ENCODE assay signal across 1 cellular context in the genomic region with DNA sequence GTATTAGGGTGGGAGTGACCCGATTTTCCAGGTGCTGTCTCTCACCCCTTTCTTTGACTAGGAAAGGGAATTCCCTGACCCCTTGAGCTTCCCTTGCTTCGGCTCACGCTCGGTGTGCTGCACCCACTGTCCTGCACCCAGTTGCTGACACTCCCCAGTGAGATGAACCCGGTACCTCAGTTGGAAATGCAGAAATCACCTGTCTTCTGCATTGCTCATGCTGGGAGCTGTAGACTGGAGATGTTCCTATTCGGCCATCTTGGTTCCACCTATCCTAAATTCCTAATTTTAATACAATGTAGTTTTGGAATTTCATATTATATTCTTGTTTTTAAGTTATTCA.
TF ChIP-seq lines count a peak whose summit lies in the region.
"Not testable (repeated sequence)": the region's sequence is repeated elsewhere in the genome, so short reads cannot be mapped to it uniquely, and the experiment has no call there.

No MANE protein-coding gene starts in this region.

TF ChIP-seq in HepG2, 621 proteins besides CTCF, POLR2A, EP300 and RAD21:
- TF ChIP-seq NONO, TCF12 (IDR thresholded peaks at IDR 0.05): not testable (repeated sequence)
- 0 out of 2 replicates have a peak, but pooled peaks have one; percentile 12 for TF ChIP-seq NONO (CRISPR knock-in tag; conservative IDR thresholded peaks at IDR 0.05)
- peak; percentile 8; the same call in 1 of the 2 replicates for TF ChIP-seq TARDBP (CRISPR knock-in tag; IDR thresholded peaks at IDR 0.05)
- peak; percentile 30; the same call in 1 of the 2 replicates for TF ChIP-seq POGZ (CRISPR knock-in tag; IDR thresholded peaks at IDR 0.05)
- TF ChIP-seq ARID4A (CRISPR knock-in tag; IDR thresholded peaks at IDR 0.05; ENCODE audit: borderline replicate concordance): peak; percentile 9; the same call in 1 of the 2 replicates
- TF ChIP-seq, protein P1, sequence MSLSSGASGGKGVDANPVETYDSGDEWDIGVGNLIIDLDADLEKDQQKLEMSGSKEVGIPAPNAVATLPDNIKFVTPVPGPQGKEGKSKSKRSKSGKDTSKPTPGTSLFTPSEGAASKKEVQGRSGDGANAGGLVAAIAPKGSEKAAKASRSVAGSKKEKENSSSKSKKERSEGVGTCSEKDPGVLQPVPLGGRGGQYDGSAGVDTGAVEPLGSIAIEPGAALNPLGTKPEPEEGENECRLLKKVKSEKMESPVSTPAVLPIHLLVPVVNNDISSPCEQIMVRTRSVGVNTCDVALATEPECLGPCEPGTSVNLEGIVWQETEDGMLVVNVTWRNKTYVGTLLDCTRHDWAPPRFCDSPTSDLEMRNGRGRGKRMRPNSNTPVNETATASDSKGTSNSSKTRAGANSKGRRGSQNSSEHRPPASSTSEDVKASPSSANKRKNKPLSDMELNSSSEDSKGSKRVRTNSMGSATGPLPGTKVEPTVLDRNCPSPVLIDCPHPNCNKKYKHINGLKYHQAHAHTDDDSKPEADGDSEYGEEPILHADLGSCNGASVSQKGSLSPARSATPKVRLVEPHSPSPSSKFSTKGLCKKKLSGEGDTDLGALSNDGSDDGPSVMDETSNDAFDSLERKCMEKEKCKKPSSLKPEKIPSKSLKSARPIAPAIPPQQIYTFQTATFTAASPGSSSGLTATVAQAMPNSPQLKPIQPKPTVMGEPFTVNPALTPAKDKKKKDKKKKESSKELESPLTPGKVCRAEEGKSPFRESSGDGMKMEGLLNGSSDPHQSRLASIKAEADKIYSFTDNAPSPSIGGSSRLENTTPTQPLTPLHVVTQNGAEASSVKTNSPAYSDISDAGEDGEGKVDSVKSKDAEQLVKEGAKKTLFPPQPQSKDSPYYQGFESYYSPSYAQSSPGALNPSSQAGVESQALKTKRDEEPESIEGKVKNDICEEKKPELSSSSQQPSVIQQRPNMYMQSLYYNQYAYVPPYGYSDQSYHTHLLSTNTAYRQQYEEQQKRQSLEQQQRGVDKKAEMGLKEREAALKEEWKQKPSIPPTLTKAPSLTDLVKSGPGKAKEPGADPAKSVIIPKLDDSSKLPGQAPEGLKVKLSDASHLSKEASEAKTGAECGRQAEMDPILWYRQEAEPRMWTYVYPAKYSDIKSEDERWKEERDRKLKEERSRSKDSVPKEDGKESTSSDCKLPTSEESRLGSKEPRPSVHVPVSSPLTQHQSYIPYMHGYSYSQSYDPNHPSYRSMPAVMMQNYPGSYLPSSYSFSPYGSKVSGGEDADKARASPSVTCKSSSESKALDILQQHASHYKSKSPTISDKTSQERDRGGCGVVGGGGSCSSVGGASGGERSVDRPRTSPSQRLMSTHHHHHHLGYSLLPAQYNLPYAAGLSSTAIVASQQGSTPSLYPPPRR (CRISPR knock-in tag; IDR thresholded peaks at IDR 0.05; ENCODE audit: borderline replicate concordance): 0 out of 2 replicates have a peak, but pooled peaks have one; percentile 2
- TF ChIP-seq SNAPC2 (CRISPR knock-in tag; IDR thresholded peaks at IDR 0.05): peak; percentile 10; the same call in 1 of the 2 replicates
- peak; percentile 53 for TF ChIP-seq YY1 (IDR thresholded peaks at IDR 0.05; ENCODE audit: insufficient read depth, insufficient replicate concordance, low read depth, low read length)
- peak; percentile 2; the same call in 1 of the 2 replicates for TF ChIP-seq ZNF644 (CRISPR knock-in tag; IDR thresholded peaks at IDR 0.05; ENCODE audit: low read depth)
- TF ChIP-seq HIVEP1 (CRISPR knock-in tag; IDR thresholded peaks at IDR 0.05): 0 out of 2 replicates have a peak, but pooled peaks have one; percentile 10
- 0 out of 2 replicates have a peak, but pooled peaks have one; percentile 3 for TF ChIP-seq ZNF792 (CRISPR knock-in tag; IDR thresholded peaks at IDR 0.05)
- TF ChIP-seq HMG20A (CRISPR knock-in tag; IDR thresholded peaks at IDR 0.05; ENCODE audit: borderline replicate concordance): 0 out of 2 replicates have a peak, but pooled peaks have one; percentile 2
- TF ChIP-seq ZNF761 (CRISPR knock-in tag; conservative IDR thresholded peaks at IDR 0.05): 0 out of 2 replicates have a peak, but pooled peaks have one; percentile 1
- 0 out of 4 replicates have a peak, but pooled peaks of 1 of the 2 experiments have one; percentile 8 for TF ChIP-seq NR2F1 (CRISPR knock-in tag; IDR thresholded peaks at IDR 0.05)
- peak; percentile 42; the same call in 1 of the 2 replicates for TF ChIP-seq REPIN1 (CRISPR knock-in tag; IDR thresholded peaks at IDR 0.05; ENCODE audit: borderline replicate concordance, low read depth)
- peak; percentile 8; the same call in 1 of the 2 replicates for TF ChIP-seq ZNF687 (CRISPR knock-in tag; IDR thresholded peaks at IDR 0.05)
- TF ChIP-seq ZNF788 (CRISPR knock-in tag; IDR thresholded peaks at IDR 0.05; ENCODE audit: borderline replicate concordance): peak; percentile 13; the same call in 1 of the 2 replicates
- TF ChIP-seq SNAI1 (CRISPR knock-in tag; IDR thresholded peaks at IDR 0.05; ENCODE audit: borderline replicate concordance): 0 out of 2 replicates have a peak, but pooled peaks have one; percentile 50
- TF ChIP-seq TBX2 (CRISPR knock-in tag; IDR thresholded peaks at IDR 0.05; ENCODE audit: borderline replicate concordance): 0 out of 2 replicates have a peak, but pooled peaks have one; percentile 0
- peak; percentile 3 for TF ChIP-seq TEAD3 (CRISPR knock-in tag; optimal IDR thresholded peaks at IDR 0.05; ENCODE audit: borderline replicate concordance)
- 0 out of 2 replicates have a peak, but pooled peaks have one; percentile 3 for TF ChIP-seq TCF12 (CRISPR knock-in tag; IDR thresholded peaks at IDR 0.05)
- TF ChIP-seq YEATS4 (CRISPR knock-in tag; IDR thresholded peaks at IDR 0.05; ENCODE audit: borderline replicate concordance): 0 out of 2 replicates have a peak, but pooled peaks have one; percentile 1
- 0 out of 2 replicates have a peak, but pooled peaks have one; percentile 9 for TF ChIP-seq ZNF747 (CRISPR knock-in tag; IDR thresholded peaks at IDR 0.05; ENCODE audit: borderline replicate concordance)
- TF ChIP-seq PHF20 (CRISPR knock-in tag; IDR thresholded peaks at IDR 0.05): 0 out of 2 replicates have a peak, but pooled peaks have one; percentile 49
TF ChIP-seq in HepG2: peak in this region for 23; not testable (repeated sequence) for 598.
